ENCODE assay signal across 8 cellular contexts in genomic region chr7:36296284-36296683, GRCh38.
"Had no signal": no experiment of that assay in that cellular context is flagged by ENCODE, and none has a peak within 500 bp of the region (broad histone marks: within the 10 kb centered on the region; RNA-seq: fewer than 3 reads in every experiment).

No MANE protein-coding gene starts in this region.

- H3K4me3 Mint-ChIP-seq: GM23338, H9 had no signal

- H2AFZ ChIP-seq: GM23338 had no signal

- DNase-seq: H9, HCEC 1CT, IMR-90, KBM-7 had no signal

- FAIRE-seq: H1, H54, HTR-8/SVneo had no signal

- H3K4me3 ChIP-seq: GM23338 had no signal

- H3K4me2 ChIP-seq: GM23338 had no signal

- ATAC-seq: GM23338 had no signal

- H3K27ac Mint-ChIP-seq: GM23338, H9 had no signal
